9 cellular contexts compared by ENCODE assay signal in the genomic region with DNA sequence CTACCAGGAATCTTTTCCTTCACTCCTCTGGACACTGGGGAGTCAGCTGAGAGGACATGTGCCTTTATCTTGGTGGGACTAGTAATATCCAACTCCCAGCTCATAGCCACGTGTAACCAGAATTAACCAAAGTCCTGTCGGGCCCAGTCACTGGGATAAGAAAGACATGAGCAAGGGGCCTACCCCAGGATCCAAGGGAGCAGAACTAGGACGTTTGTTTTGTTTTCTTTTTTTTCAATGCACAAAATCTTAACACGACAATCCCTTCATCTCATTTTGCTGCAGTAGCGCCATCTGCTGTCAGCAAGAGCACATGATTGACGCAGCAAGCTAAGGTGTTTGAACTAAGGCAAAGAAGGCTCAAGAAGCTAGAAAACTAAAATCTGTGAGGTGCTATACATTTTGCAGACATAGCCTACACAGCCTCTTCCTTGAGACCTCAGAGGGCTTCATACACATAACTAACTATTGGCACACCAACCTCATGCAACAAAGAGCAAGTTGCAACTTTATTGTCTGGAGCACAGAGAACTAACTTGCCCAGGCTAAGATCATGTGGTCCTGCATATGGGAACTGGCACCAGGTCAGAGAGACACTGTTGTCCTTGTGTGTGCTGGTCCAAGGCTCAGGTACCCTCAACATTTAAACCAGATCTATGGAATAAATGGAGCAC. TPM values are rescaled to one million over a fixed set of nuclear protein-coding genes. Genes with fewer than 3 reads are reported as not detected.
DNase-seq lines count a peak whose midpoint lies in the region; ATAC-seq and TF ChIP-seq lines count a peak whose summit lies in the region.
"Had no signal": no experiment of that assay in that cellular context is flagged by ENCODE, and none has a peak within 500 bp of the region (broad histone marks: within the 10 kb centered on the region; RNA-seq: fewer than 3 reads in every experiment).

No MANE protein-coding gene starts in this region.

- no peaks in the 10 kb centered on the region for H3K9me3 ChIP-seq in mammary epithelial cell (replicated peaks; ENCODE audit: insufficient read depth, low read length)

- H3K4me1 ChIP-seq in mammary epithelial cell (ENCODE audit: insufficient read depth, low read length): no peaks in the 10 kb centered on the region

- H3K27ac ChIP-seq in mammary epithelial cell (ENCODE audit: insufficient read depth, low read depth, low read length): no peak overlapping the region

- no peaks in the 10 kb centered on the region for H3K27me3 ChIP-seq in mammary epithelial cell (ENCODE audit: insufficient read depth, low read length)
- H3K27me3 ChIP-seq in kidney epithelial cell (ENCODE audit: control insufficient read depth, insufficient read depth, low read length): no peaks in the 10 kb centered on the region

- dilution Hi-C loops in mammary epithelial cell (cut with HindIII; ENCODE audit: low sequenced_read_pairs): loop anchor here (10.0 kb wide), 1 partner anchor 273 kb away; no protein-coding TSS in a partner anchor

- ATAC-seq in HG02885 (IDR thresholded peaks at IDR 0.05; ENCODE audit: poor library complexity, unreplicated experiment): no peak

- H3K36me3 ChIP-seq in mammary epithelial cell (ENCODE audit: insufficient read depth, low read length) (no peaks in the 10 kb centered on the region), kidney epithelial cell (ENCODE audit: control insufficient read depth, insufficient read depth, low read length) (no peaks in the 10 kb centered on the region)

- BruUV-seq in mammary epithelial cell (replicated peaks; lab: Mats Ljungman, UMichigan): no TSS peak

- in situ Hi-C loops in mammary epithelial cell (cut with MboI; ENCODE audit: low sequenced_read_pairs in 2 of 2): loop anchor here (5.0 to 10.0 kb wide), 2 partner anchors 120 to 273 kb away; no protein-coding TSS in a partner anchor

- H3K4me2 ChIP-seq in mammary epithelial cell (ENCODE audit: insufficient read depth, low read depth, low read length): no peak overlapping the region

- no peak overlapping the region for H3K9ac ChIP-seq in mammary epithelial cell (ENCODE audit: insufficient read depth, low read length)

- no peaks in the 10 kb centered on the region for H4K20me1 ChIP-seq in mammary epithelial cell (ENCODE audit: insufficient read depth, low read length)

- intact Hi-C loops in mammary epithelial cell (cut with micrococcal nuclease): loop anchor here (1.0 to 5.0 kb wide), 5 partner anchors 49 to 520 kb away; no protein-coding TSS in a partner anchor

- CTCF ChIA-PET in mammary epithelial cell (lab: Charles Lee; ENCODE audit: low non-redundant PET): interaction anchor here (0.7 kb wide), 2 partner anchors 30 to 120 kb away, joined by 4 to 8 read pairs; no protein-coding TSS in a partner anchor

- peak; percentile 42 for DNase-seq in NCI-H146 (lab: John Stamatoyannopoulos, UW)
- DNase-seq in NCI-H146 treated with DMSO at 0.1 percent for 48 hours (lab: John Stamatoyannopoulos, UW; ENCODE audit: unreplicated experiment): no peak
- DNase-seq in NCI-H1694 treated with DMSO at 0.1 percent for 48 hours (lab: John Stamatoyannopoulos, UW): peak; percentile 48
- peak in 3 of 4 experiments; percentile 14 to 31 (median 15) for DNase-seq in activated CD4-positive, CD25-positive, alpha-beta regulatory T cell (lab: John Stamatoyannopoulos, UW)
- peak; percentile 52 for DNase-seq in mammary epithelial cell
- DNase-seq in kidney epithelial cell (ENCODE audit: low read depth): peak; percentile 45
- peak; percentile 71 to 75 for DNase-seq in stimulated activated CD4-positive, alpha-beta T cell treated with anti-CD3 and anti-CD28 coated beads, Interleukin-2, amount 100 ng/mL, for 24 hours

- no peaks in the 10 kb centered on the region for H3K79me2 ChIP-seq in mammary epithelial cell (ENCODE audit: insufficient read depth, low read length)

- TF ChIP-seq CTCF in mammary epithelial cell (conservative IDR thresholded peaks at IDR 0.05 in 1 of 2, IDR thresholded peaks at IDR 0.05 in 1 of 2; ENCODE audit: extremely low read depth in 1 of 2, insufficient read depth in 1 of 2, low read depth in 1 of 2, low read length in 2 of 2): peak; percentile 87 to 92
- TF ChIP-seq CTCF in kidney epithelial cell (IDR thresholded peaks at IDR 0.05; ENCODE audit: insufficient read depth, low read length, poor library complexity, severe bottlenecking): peak; percentile 84

- 10% methylated on average over 6 of the region's 6 CpGs for WGBS in mammary epithelial cell (ENCODE audit: low coverage, missing lambda C conversion rate)

- H2AFZ ChIP-seq in mammary epithelial cell (ENCODE audit: low read depth, low read length): no peak overlapping the region

- H3K4me3 ChIP-seq in mammary epithelial cell (replicated peaks in 1 of 3; ENCODE audit: insufficient read depth in 1 of 3, low read depth in 2 of 3, low read length in 3 of 3) (no peak overlapping the region), kidney epithelial cell (ENCODE audit: low read depth, low read length) (no peak overlapping the region)

RNA-seq across cellular contexts. Expression of gene RLBP1, which starts 43.6 kb away (rescaled TPM):
- total RNA-seq in mammary epithelial cell: under 1 TPM in 1 of 2 donors, not detected in 1; 0.17 TPM
- polyA plus RNA-seq in mammary epithelial cell: 0.23 TPM
- not detected for polyA minus RNA-seq in mammary epithelial cell
- not detected in 2 replicates for total RNA-seq in kidney epithelial cell
- total RNA-seq: pulmonary artery endothelial cell had no signal
